In genomic region chr6:100472674-100473073, GRCh38 we compare ENCODE assay signal across 7 cellular contexts. TPM values are rescaled to one million over a fixed set of nuclear protein-coding genes. Genes with fewer than 3 reads are reported as not detected.
DNase-seq lines count a peak whose midpoint lies in the region; ATAC-seq and TF ChIP-seq lines count a peak whose summit lies in the region.

No MANE protein-coding gene starts in this region.

- peaks cover 10% of the 10 kb centered on the region; the same call in 1 of the 2 replicates for H3K4me1 ChIP-seq in GM23338 (ENCODE audit: insufficient read depth)

- peaks cover 14% of the 10 kb centered on the region for H3K4me1 Mint-ChIP-seq in GM23338

- no peaks in the 10 kb centered on the region for H3K9me2 ChIP-seq in GM23338 (ENCODE audit: insufficient read depth)

- H3K27ac Mint-ChIP-seq in GM23338: no peak overlapping the region

- H3K27me3 ChIP-seq in GM23338 (ENCODE audit: insufficient read depth): peaks cover 60% of the 10 kb centered on the region

- H3K4me2 ChIP-seq in GM23338: no peak overlapping the region

- no peaks in the 10 kb centered on the region for H3K79me2 ChIP-seq in GM23338 (replicated peaks; ENCODE audit: insufficient read depth)

- no peaks in the 10 kb centered on the region; the same call in 2 of the 3 replicates for H3K36me3 Mint-ChIP-seq in GM23338 (ENCODE audit: low read depth)

- no peak overlapping the region for H2AFZ ChIP-seq in GM23338

- TF ChIP-seq CTCF in GM23338 (conservative IDR thresholded peaks at IDR 0.05; ENCODE audit: low read depth in 2 of 2): peak in 1 of 2 experiments; percentile 12; a peak in 1 of 4 replicates
- TF ChIP-seq CTCF in foreskin fibroblast (IDR thresholded peaks at IDR 0.05; ENCODE audit: low read depth, low read length): no peak

- no peaks in the 10 kb centered on the region; the same call in 2 of the 3 replicates for H3K9me3 Mint-ChIP-seq in GM23338

- H3K36me3 ChIP-seq in GM23338 (ENCODE audit: insufficient read depth): no peaks in the 10 kb centered on the region

- H3K4me3 Mint-ChIP-seq in GM23338: no peak overlapping the region

- 0 out of 2 replicates have a peak, but pooled peaks cover 7% of the 10 kb centered on the region for H3F3A ChIP-seq in GM23338 (replicated peaks; ENCODE audit: low read depth)

- H4K20me1 ChIP-seq in GM23338 (replicated peaks; ENCODE audit: insufficient read depth): 0 out of 2 replicates have a peak, but pooled peaks cover 22% of the 10 kb centered on the region

- no peak overlapping the region for H3K4me3 ChIP-seq in GM23338
- H3K4me3 ChIP-seq in Jurkat, Clone E6-1 (ENCODE audit: low read length): no peak overlapping the region
- H3K4me3 ChIP-seq in foreskin fibroblast (ENCODE audit: low read depth in 1 of 2, low read length in 2 of 2): no peak overlapping the region

- peak; percentile 23 for DNase-seq in GM23338 (ENCODE audit: low spot score)
- DNase-seq in Jurkat, Clone E6-1 (ENCODE audit: low read depth, low spot score): peak; percentile 23
- DNase-seq in foreskin fibroblast: peak; percentile 57 to 71
- no peak for DNase-seq in ecto neural progenitor cell (ENCODE audit: low spot score)
- no peak for DNase-seq in SK-N-DZ (ENCODE audit: low spot score)
- no peak for DNase-seq in NCI-H2171 treated with DMSO at 0.1 percent for 48 hours (lab: John Stamatoyannopoulos, UW)

- H3K27me3 Mint-ChIP-seq in GM23338 (ENCODE audit: insufficient read depth, low read depth, poor library complexity): peaks cover 42% of the 10 kb centered on the region

- ATAC-seq in GM18907 (IDR thresholded peaks at IDR 0.05; ENCODE audit: unreplicated experiment) (peak; percentile 92), GM23338 (no peak)

- H3K27ac ChIP-seq in GM23338 (ENCODE audit: low read depth): no peak overlapping the region

TF ChIP-seq in GM23338, 12 proteins besides CTCF, POLR2A, EP300 and RAD21:
- no peak for TF ChIP-seq EZH2 (IDR thresholded peaks at IDR 0.05; ENCODE audit: low read depth, unreplicated experiment)
- no peak for TF ChIP-seq ZNF114 (CRISPR knock-in tag; IDR thresholded peaks at IDR 0.05)
- TF ChIP-seq STAT1 (IDR thresholded peaks at IDR 0.05; ENCODE audit: unreplicated experiment): no peak
- TF ChIP-seq EZH2phosphoT487 (IDR thresholded peaks at IDR 0.05; ENCODE audit: unreplicated experiment): no peak
- TF ChIP-seq ZNF331 (CRISPR knock-in tag; IDR thresholded peaks at IDR 0.05; ENCODE audit: low read depth): no peak
- TF ChIP-seq POLR2AphosphoS5 (IDR thresholded peaks at IDR 0.05; ENCODE audit: low read depth): no peak
- no peak for TF ChIP-seq CREB1 (CRISPR knock-in tag; IDR thresholded peaks at IDR 0.05; ENCODE audit: low read depth)
- TF ChIP-seq ETS1 (IDR thresholded peaks at IDR 0.05): no peak
- TF ChIP-seq NANOG (IDR thresholded peaks at IDR 0.05; ENCODE audit: borderline replicate concordance): no peak
- no peak for TF ChIP-seq REST (IDR thresholded peaks at IDR 0.05; ENCODE audit: unreplicated experiment)
- no peak for TF ChIP-seq ZNF462 (CRISPR knock-in tag; IDR thresholded peaks at IDR 0.05)
- no peak for TF ChIP-seq JUNB (IDR thresholded peaks at IDR 0.05; ENCODE audit: unreplicated experiment)

RNA-seq across cellular contexts. Expression of gene SIM1, which starts 8.0 kb away (rescaled TPM):
- total RNA-seq in GM23338 (2014; rRNA removed; shearing (Covaris generic)): 0.23 and 0.49 TPM in 2 replicates
- polyA plus RNA-seq in GM23338 (2016; fragmentation: Nextera tagmentation; extraction: Ambion mirVana): 0.14 and 0.42 TPM in 2 replicates
- polyA plus RNA-seq in Jurkat, Clone E6-1 (2012; ENCODE audit: insufficient read depth, insufficient read length): not detected
- polyA plus RNA-seq in SK-N-DZ (2014; cell fraction: cytosol; rRNA removed): not detected in 2 replicates
- polyA plus RNA-seq in SK-N-DZ (2014; cell fraction: nucleus; rRNA removed): not detected in 2 replicates

Comparison
In these comparisons a context has a peak if more than half of its experiments do, and no peak if none do; other contexts are left out.
1. DNase-seq: peak in GM23338 (single experiment), Jurkat, Clone E6-1 (single experiment) and foreskin fibroblast (2 of 2); none in ecto neural progenitor cell (single experiment), SK-N-DZ (single experiment) and NCI-H2171 treated with DMSO at 0.1 percent for 48 hours (single experiment).